9 cellular contexts compared by ENCODE assay signal in the genomic region with DNA sequence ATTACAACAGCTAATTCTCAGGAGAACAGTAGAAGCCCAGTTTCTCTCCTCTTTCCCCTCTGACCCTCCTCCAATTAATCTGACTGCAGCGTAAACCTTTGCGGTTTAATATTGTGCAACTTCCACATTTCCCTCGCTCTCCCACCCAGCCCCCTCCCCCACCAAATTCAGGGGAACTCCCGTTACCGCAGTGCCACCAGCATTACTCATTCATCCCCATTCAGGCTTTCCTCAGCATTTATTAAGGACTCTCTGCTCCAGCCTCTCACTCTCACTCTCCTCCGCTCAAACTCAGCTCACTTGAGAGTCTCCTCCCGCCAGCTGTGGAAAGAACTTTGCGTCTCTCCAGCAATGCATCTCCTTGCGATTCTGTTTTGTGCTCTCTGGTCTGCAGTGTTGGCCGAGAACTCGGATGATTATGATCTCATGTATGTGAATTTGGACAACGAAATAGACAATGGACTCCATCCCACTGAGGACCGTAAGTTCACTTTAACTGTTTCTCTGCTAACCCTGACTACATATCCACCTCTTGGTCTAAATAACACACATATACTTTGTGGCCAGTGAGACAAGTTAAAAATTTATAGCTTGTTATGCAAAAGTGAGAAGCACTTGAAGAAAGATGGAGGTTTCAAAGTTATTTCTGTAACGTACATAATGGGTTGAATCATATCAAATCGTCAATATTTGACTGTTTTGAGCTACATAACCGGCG. TPM values are rescaled to one million over a fixed set of nuclear protein-coding genes. Genes with fewer than 3 reads are reported as not detected.
DNase-seq lines count a peak whose midpoint lies in the region; ATAC-seq and TF ChIP-seq lines count a peak whose summit lies in the region.
"Had no signal": no experiment of that assay in that cellular context is flagged by ENCODE, and none has a peak within 500 bp of the region (broad histone marks: within the 10 kb centered on the region; RNA-seq: fewer than 3 reads in every experiment).

A gene (plus strand): TSS at position 268 of the 718 bp plus-strand sequence. CDS start 84 bp downstream, at position 352.

- H3K9ac ChIP-seq in OCI-LY3 (ENCODE audit: low read length) (0 out of 2 replicates have a peak within 1 kb of the TSS, but pooled peaks have one; percentile 10), colonic mucosa (ENCODE audit: low read depth in 2 of 2, low read length in 2 of 2) (peak within 1 kb of the TSS in 1 of 2 donors; percentile 21), stomach smooth muscle (ENCODE audit: low read length in 2 of 2) (peak within 1 kb of the TSS; percentile 77)

- ATAC-seq in right lobe of liver (peak; percentile 40 to 59 (median 46)), GM19035 (IDR thresholded peaks at IDR 0.05; ENCODE audit: unreplicated experiment) (no peak)

- TF ChIP-seq CTCF in OCI-LY3 (IDR thresholded peaks at IDR 0.05; ENCODE audit: low read depth, low read length) (no peak), colonic mucosa (IDR thresholded peaks at IDR 0.05) (no peak), right lobe of liver (IDR thresholded peaks at IDR 0.05) (no peak)

- H3K4me3 ChIP-seq in OCI-LY3 (ENCODE audit: low read length): peak within 1 kb of the TSS; percentile 69
- peak within 1 kb of the TSS; percentile 36 for H3K4me3 ChIP-seq in colonic mucosa
- H3K4me3 ChIP-seq in right lobe of liver: peak within 1 kb of the TSS; percentile 28 to 50 (median 35)
- H3K4me3 ChIP-seq in stomach smooth muscle (ENCODE audit: low read length in 2 of 2): peak within 1 kb of the TSS; percentile 73 to 84

- no peak for TF ChIP-seq POLR2A in right lobe of liver (IDR thresholded peaks at IDR 0.05)

- H3K27ac ChIP-seq in OCI-LY3 (ENCODE audit: low read length) (no peak within 1 kb of the TSS), colonic mucosa (peak within 1 kb of the TSS; percentile 14), right lobe of liver (no peak within 1 kb of the TSS), stomach smooth muscle (ENCODE audit: low read length) (peak within 1 kb of the TSS; percentile 92)
- H3K27ac ChIP-seq: 22Rv1 had no signal

- peak within 1 kb of the TSS; percentile 84 for H3K4me2 ChIP-seq in OCI-LY3 (ENCODE audit: low read length)

- H3K9me3 ChIP-seq in OCI-LY3 (ENCODE audit: insufficient read depth, low read length) (no peaks in the 10 kb centered on the region), colonic mucosa (no peaks in the 10 kb centered on the region), right lobe of liver (no peaks in the 10 kb centered on the region), stomach smooth muscle (ENCODE audit: control insufficient read depth in 2 of 2, low read length in 2 of 2) (no peaks in the 10 kb centered on the region)

- WGBS in right lobe of liver (ENCODE audit: insufficient coverage, low coverage, low lambda C conversion rate, missing lambda C conversion rate): 11% methylated on average over 17 of the region's 17 CpGs

- H3K36me3 ChIP-seq in OCI-LY3 (replicated peaks; ENCODE audit: low read depth, low read length): no peaks in the 10 kb centered on the region
- H3K36me3 ChIP-seq in colonic mucosa: no peaks in the 10 kb centered on the region
- H3K36me3 ChIP-seq in right lobe of liver: no peaks in the 10 kb centered on the region
- no peaks in the 10 kb centered on the region for H3K36me3 ChIP-seq in stomach smooth muscle (ENCODE audit: control insufficient read depth in 2 of 2, insufficient read depth in 2 of 2, low read length in 2 of 2)

- 0 out of 2 replicates have a peak within 1 kb of the TSS, but pooled peaks have one; percentile 23 for H2AFZ ChIP-seq in OCI-LY3 (ENCODE audit: low read depth, low read length)

- H3K27me3 ChIP-seq in OCI-LY3 (ENCODE audit: low read depth, low read length) (peaks cover 15% of the 10 kb centered on the region; the same call in 1 of the 2 replicates), colonic mucosa (no peaks in the 10 kb centered on the region), right lobe of liver (no peaks in the 10 kb centered on the region), stomach smooth muscle (ENCODE audit: control insufficient read depth in 1 of 2, insufficient read depth in 2 of 2, low read length in 2 of 2) (no peaks in the 10 kb centered on the region)

- no peaks in the 10 kb centered on the region for H4K20me1 ChIP-seq in OCI-LY3 (ENCODE audit: insufficient read depth, low read length)

- intact Hi-C loops in colonic mucosa (cut with DNase I): no loop called here
- intact Hi-C loops in right lobe of liver (cut with DNase I): no loop called here

- peaks cover 14% of the 10 kb centered on the region for H3K4me1 ChIP-seq in OCI-LY3 (ENCODE audit: low read length)
- H3K4me1 ChIP-seq in colonic mucosa: no peaks in the 10 kb centered on the region
- peaks cover 0 to 9% (median 0%) of the 10 kb centered on the region in 4 donors for H3K4me1 ChIP-seq in right lobe of liver
- H3K4me1 ChIP-seq in stomach smooth muscle (ENCODE audit: control insufficient read depth, insufficient read depth, low read length): peaks cover 22% of the 10 kb centered on the region

- DNase-seq in DMS53 (lab: John Stamatoyannopoulos, UW) (peak; percentile 21), DMS53 treated with DMSO at 0.1 percent for 48 hours (lab: John Stamatoyannopoulos, UW; ENCODE audit: unreplicated experiment) (no peak), colonic mucosa (peak; percentile 30), right lobe of liver (peak in 1 of 3 donors; percentile 20), HPDE6-E6E7 (ENCODE audit: extremely low spot score) (no peak)

- H3K79me2 ChIP-seq in OCI-LY3 (ENCODE audit: low read length): no peaks in the 10 kb centered on the region

RNA-seq across cellular contexts. Expression of the gene that starts here (rescaled TPM):
- total RNA-seq in colonic mucosa (1 to 10 TPM; 1.0 to 1.4 TPM), right lobe of liver (under 1 TPM in 1 of 6 experiments, not detected in 5; 0.69 TPM)

Comparison
In these comparisons a context has a peak if more than half of its experiments do, and no peak if none do; other contexts are left out.
1. DNase-seq: peak in DMS53 (single experiment) and colonic mucosa (single experiment); none in DMS53 treated with DMSO at 0.1 percent for 48 hours (single experiment) and HPDE6-E6E7 (single experiment).
2. Peak in ATAC-seq and H3K4me3 ChIP-seq in right lobe of liver; RNA of the gene not detected or under 1 TPM.
3. H3K27ac ChIP-seq: peak in colonic mucosa (single experiment) and stomach smooth muscle (single experiment); none in OCI-LY3 (single experiment) and right lobe of liver (0 of 3).
4. Peak in every context shown above with its lines, with median percentiles within 50 percentile points of each other: H3K4me3 ChIP-seq.